Comparison of ENCODE assay signal across 8 cellular contexts in the genomic region with DNA sequence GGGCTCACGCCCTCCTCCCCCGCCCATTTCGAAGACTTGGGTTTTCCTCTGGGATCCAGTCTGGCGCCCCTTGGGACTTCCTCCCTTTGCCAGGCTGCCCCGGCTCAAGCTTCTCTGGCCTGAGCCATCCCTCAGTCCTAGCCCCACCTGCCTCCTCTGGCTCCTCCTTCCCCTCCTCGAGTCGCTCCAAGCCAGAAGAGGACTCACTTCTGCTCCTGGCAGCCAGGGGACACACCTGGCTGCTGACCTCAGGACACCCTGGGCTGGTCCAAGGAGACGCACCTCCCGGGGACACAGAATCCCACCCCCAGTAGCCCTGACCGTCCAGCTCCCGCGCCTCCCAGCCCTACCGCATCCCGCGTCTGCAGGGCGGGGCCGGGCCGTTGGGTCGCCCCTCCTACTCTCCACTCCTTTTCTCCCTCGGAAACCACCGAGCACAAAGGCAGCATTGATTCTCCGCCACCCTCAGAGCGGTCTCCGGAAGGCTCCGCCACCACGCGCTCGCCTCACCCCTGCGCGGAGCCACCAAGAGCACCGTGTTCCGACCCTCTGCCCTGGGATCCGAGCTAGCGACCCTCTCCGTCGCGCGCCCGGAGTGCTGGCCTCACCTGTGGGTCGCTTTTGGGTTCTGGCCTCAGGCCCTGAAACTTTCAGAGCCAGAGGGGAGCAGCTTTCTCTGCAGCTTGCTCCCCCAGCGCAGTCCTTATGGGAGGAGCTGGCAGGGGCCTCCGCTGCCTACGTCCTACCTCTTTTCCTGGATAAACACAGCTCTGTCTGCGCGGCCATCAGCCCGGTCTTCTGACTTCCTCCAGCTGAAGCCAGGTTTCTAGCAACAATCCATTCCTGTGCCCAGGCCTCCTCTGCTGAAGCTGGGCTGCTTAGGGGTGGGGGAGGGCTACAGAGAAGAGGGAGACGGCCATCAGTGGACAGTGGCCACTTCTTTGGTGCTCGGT. TPM values are rescaled to one million over a fixed set of nuclear protein-coding genes. Genes with fewer than 3 reads are reported as not detected.
DNase-seq lines count a peak whose midpoint lies in the region; ATAC-seq and TF ChIP-seq lines count a peak whose summit lies in the region.

A gene (minus strand): TSS at position 364 of the 953 bp plus-strand sequence. CDS start 831 bp downstream, outside the sequence.

- H3K27me3 Mint-ChIP-seq in endodermal cell (ENCODE audit: insufficient read depth) = peaks cover 36% of the 10 kb centered on the region
- H3K27me3 Mint-ChIP-seq in stimulated activated memory B cell treated with anti-CD40 and anti-IgM and Interleukin-4, amounts not matched to agents 10 μg/mL and 1 μg/mL and 100 μg/mL, for 72 hours = peaks cover 29% of the 10 kb centered on the region

- no peak within 1 kb of the TSS for H3K9ac ChIP-seq in endodermal cell (ENCODE audit: extremely low read depth, low read length, poor library complexity, severe bottlenecking)
- peak within 1 kb of the TSS; percentile 87 for H3K9ac ChIP-seq in mucosa of stomach (ENCODE audit: low read length)

- H3K4me3 ChIP-seq in GM12865 (ENCODE audit: low read depth, low read length) (peak within 1 kb of the TSS; percentile 59), endodermal cell (ENCODE audit: low read length) (peak within 1 kb of the TSS; percentile 74), mucosa of stomach (ENCODE audit: low read length) (peak within 1 kb of the TSS; percentile 57)

- H3K9me3 ChIP-seq in endodermal cell (ENCODE audit: control insufficient read depth, low read length) (no peaks in the 10 kb centered on the region), mucosa of stomach (ENCODE audit: control insufficient read depth, low read length) (no peaks in the 10 kb centered on the region)

- peak; percentile 63 for ATAC-seq in stimulated activated memory B cell treated with anti-CD40 and anti-IgM and Interleukin-4, amounts not matched to agents 10 μg/mL and 1 μg/mL and 100 μg/mL, for 72 hours

- H3K4me3 Mint-ChIP-seq in endodermal cell = peak within 1 kb of the TSS; percentile 71
- peak within 1 kb of the TSS; percentile 73 for H3K4me3 Mint-ChIP-seq in stimulated activated memory B cell treated with anti-CD40 and anti-IgM and Interleukin-4, amounts not matched to agents 10 μg/mL and 1 μg/mL and 100 μg/mL, for 72 hours

- no peaks in the 10 kb centered on the region for H3K36me3 ChIP-seq in endodermal cell (ENCODE audit: control insufficient read depth, insufficient read depth, low read length)
- no peaks in the 10 kb centered on the region for H3K36me3 ChIP-seq in mucosa of stomach (ENCODE audit: control insufficient read depth, insufficient read depth, low read length)

- TF ChIP-seq CTCF in GM12865 (IDR thresholded peaks at IDR 0.05; ENCODE audit: insufficient read depth, low read depth, low read length, missing control alignments) (no peak), endodermal cell (conservative IDR thresholded peaks at IDR 0.05) (peak; percentile 58)

- peaks cover 8% of the 10 kb centered on the region for H3K4me1 Mint-ChIP-seq in endodermal cell
- H3K4me1 Mint-ChIP-seq in stimulated activated memory B cell treated with anti-CD40 and anti-IgM and Interleukin-4, amounts not matched to agents 10 μg/mL and 1 μg/mL and 100 μg/mL, for 72 hours = peaks cover 40% of the 10 kb centered on the region

- DNase-seq in GM12865 (ENCODE audit: low read depth) (peak; percentile 61), NCI-H2029 treated with DMSO at 0.1 percent for 48 hours (lab: John Stamatoyannopoulos, UW) (peak; percentile 52), endodermal cell (peak; percentile 93), KG1 (lab: John Stamatoyannopoulos, UW) (no peak), NCI-H446 treated with DMSO at 0.1 percent for 48 hours (lab: John Stamatoyannopoulos, UW) (no peak)
- DNase-seq in activated CD8-positive, alpha-beta memory T cell treated with anti-CD3 and anti-CD28 coated beads, Interleukin-2, amount 50 U/mL, for 48 hours = peak; percentile 82

- H3K36me3 Mint-ChIP-seq in endodermal cell (ENCODE audit: low read depth) = no peaks in the 10 kb centered on the region
- H3K36me3 Mint-ChIP-seq in stimulated activated memory B cell treated with anti-CD40 and anti-IgM and Interleukin-4, amounts not matched to agents 10 μg/mL and 1 μg/mL and 100 μg/mL, for 72 hours = peaks cover 5% of the 10 kb centered on the region

- H3K4me1 ChIP-seq in endodermal cell (ENCODE audit: control insufficient read depth, insufficient read depth, low read length) (no peaks in the 10 kb centered on the region), mucosa of stomach (ENCODE audit: control insufficient read depth, insufficient read depth, low read length) (peaks cover 29% of the 10 kb centered on the region)

- no peak within 1 kb of the TSS for H3K27ac ChIP-seq in endodermal cell (ENCODE audit: low read depth, low read length)

- WGBS in endodermal cell (ENCODE audit: insufficient coverage in 1 of 2, insufficient read length in 1 of 2), 2 experiments = 10 to 13% methylated on average over 19 to 48 of the region's 48 CpGs

- H3K27ac Mint-ChIP-seq in endodermal cell = peak within 1 kb of the TSS; percentile 96
- peak within 1 kb of the TSS; percentile 53 for H3K27ac Mint-ChIP-seq in stimulated activated memory B cell treated with anti-CD40 and anti-IgM and Interleukin-4, amounts not matched to agents 10 μg/mL and 1 μg/mL and 100 μg/mL, for 72 hours

- H3K27me3 ChIP-seq in endodermal cell (ENCODE audit: control insufficient read depth, insufficient read depth, low read length, poor library complexity, severe bottlenecking) (peaks cover 49% of the 10 kb centered on the region), mucosa of stomach (ENCODE audit: control insufficient read depth, insufficient read depth, low read length) (peaks cover 24% of the 10 kb centered on the region)

- H3K9me3 Mint-ChIP-seq in endodermal cell = no peaks in the 10 kb centered on the region
- no peaks in the 10 kb centered on the region for H3K9me3 Mint-ChIP-seq in stimulated activated memory B cell treated with anti-CD40 and anti-IgM and Interleukin-4, amounts not matched to agents 10 μg/mL and 1 μg/mL and 100 μg/mL, for 72 hours

RNA-seq across cellular contexts. Expression of the gene that starts here (rescaled TPM):
- total RNA-seq in endodermal cell = under 1 TPM; 0.44 to 0.82 TPM
- not detected for polyA plus RNA-seq in endodermal cell (2013, experiment 1 of 2)
- polyA plus RNA-seq in endodermal cell (2013, experiment 2 of 2) = not detected

Comparison
In these comparisons a context has a peak if more than half of its experiments do, and no peak if none do; other contexts are left out.
1. Peak in DNase-seq and H3K4me3 ChIP-seq in endodermal cell; RNA of the gene not detected or under 1 TPM.
2. DNase-seq: peak in GM12865 (single experiment), NCI-H2029 treated with DMSO at 0.1 percent for 48 hours (single experiment) and activated CD8-positive, alpha-beta memory T cell treated with anti-CD3 and anti-CD28 coated beads, Interleukin-2, amount 50 U/mL, for 48 hours (single experiment); none in KG1 (single experiment) and NCI-H446 treated with DMSO at 0.1 percent for 48 hours (single experiment).
3. Peak in every context shown above with its lines, with median percentiles within 50 percentile points of each other: H3K4me3 ChIP-seq.